ENCODE assay signal across 7 cellular contexts in genomic region chr18:62957885-62958472, GRCh38.
A peak's percentile ranks its signal among the peaks of the same experiment; 100 is the strongest.
DNase-seq lines count a peak whose midpoint lies in the region; ATAC-seq, FAIRE-seq and TF ChIP-seq lines count a peak whose summit lies in the region.

No MANE protein-coding gene starts in this region.

- ATAC-seq in HG02884 (IDR thresholded peaks at IDR 0.05; ENCODE audit: unreplicated experiment) (peak; percentile 52), RWPE2 (ENCODE audit: low read depth) (peak; percentile 51; the same call in 2 of the 3 replicates)

- H3K4me3 Mint-ChIP-seq in type B pancreatic cell: no peak overlapping the region

- H3K36me3 Mint-ChIP-seq in type B pancreatic cell: peaks cover 15% of the 10 kb centered on the region

- no peaks in the 10 kb centered on the region for H3K27me3 ChIP-seq in RWPE2 (ENCODE audit: insufficient read depth, poor library complexity, severe bottlenecking)
- H3K27me3 ChIP-seq in bronchial epithelial cell (ENCODE audit: control insufficient read depth, insufficient read depth, low read length): no peaks in the 10 kb centered on the region
- H3K27me3 ChIP-seq in mesendoderm (ENCODE audit: insufficient read depth, low read length, poor library complexity): no peaks in the 10 kb centered on the region

- H3K18ac ChIP-seq in mesendoderm (ENCODE audit: low read length): no peak overlapping the region

- H3K79me1 ChIP-seq in mesendoderm (ENCODE audit: low read length): peaks cover 2% of the 10 kb centered on the region

- no peaks in the 10 kb centered on the region for H3K9me3 Mint-ChIP-seq in type B pancreatic cell

- no peak overlapping the region for H3K27ac Mint-ChIP-seq in type B pancreatic cell

- TF ChIP-seq CTCF in GM12872 (IDR thresholded peaks at IDR 0.05; ENCODE audit: insufficient read depth, low read depth, low read length) (peak; percentile 55), RWPE2 (IDR thresholded peaks at IDR 0.05; ENCODE audit: poor library complexity, severe bottlenecking) (peak; percentile 77), bronchial epithelial cell (IDR thresholded peaks at IDR 0.05; ENCODE audit: insufficient read depth, low read length, severe bottlenecking) (peak; percentile 41), type B pancreatic cell (conservative IDR thresholded peaks at IDR 0.05) (peak; percentile 67)

- H3K4me1 ChIP-seq in RWPE2 (ENCODE audit: insufficient read depth, poor library complexity, severe bottlenecking): no peaks in the 10 kb centered on the region
- no peaks in the 10 kb centered on the region for H3K4me1 ChIP-seq in mesendoderm (ENCODE audit: control insufficient read depth, low read depth, low read length)

- H3K36me3 ChIP-seq in RWPE2 (ENCODE audit: low read depth) (peaks cover 10% of the 10 kb centered on the region; the same call in 1 of the 2 replicates), bronchial epithelial cell (ENCODE audit: control insufficient read depth, insufficient read depth, low read length) (no peaks in the 10 kb centered on the region), mesendoderm (ENCODE audit: control insufficient read depth, insufficient read depth, low read length) (peaks cover 3% of the 10 kb centered on the region)

- H3K9me3 ChIP-seq in RWPE2 (ENCODE audit: severe bottlenecking): no peaks in the 10 kb centered on the region

- no peak overlapping the region for H3K4me3 ChIP-seq in RWPE2 (ENCODE audit: severe bottlenecking)
- no peak overlapping the region for H3K4me3 ChIP-seq in bronchial epithelial cell (ENCODE audit: low read depth, low read length)
- no peak overlapping the region for H3K4me3 ChIP-seq in mesendoderm (ENCODE audit: low read length)

- H3K27ac ChIP-seq in RWPE2 (ENCODE audit: poor library complexity, severe bottlenecking): no peak overlapping the region
- no peak overlapping the region for H3K27ac ChIP-seq in mesendoderm (ENCODE audit: low read depth, low read length)

- DNase-seq in RWPE2 (ENCODE audit: low spot score): no peak
- DNase-seq in bronchial epithelial cell (ENCODE audit: low read depth): peak; percentile 52
- DNase-seq in mesendoderm: peak; percentile 72
- DNase-seq in type B pancreatic cell (ENCODE audit: extremely low spot score, unreplicated experiment): no peak
- DNase-seq in NK-92 treated with Interleukin-12 subunit alpha and Interleukin-12 subunit beta, amount 100 ng/mL, for 24 hours (lab: John Stamatoyannopoulos, UW): no peak

- no peaks in the 10 kb centered on the region for H3K27me3 Mint-ChIP-seq in type B pancreatic cell

- H3K9ac ChIP-seq in mesendoderm (ENCODE audit: low read length): no peak overlapping the region

- H2BK120ac ChIP-seq in mesendoderm (ENCODE audit: low read depth, low read length): no peak overlapping the region

- H3K4me2 ChIP-seq in mesendoderm (ENCODE audit: low read length): no peak overlapping the region

- no peak overlapping the region for H3K23ac ChIP-seq in mesendoderm (ENCODE audit: low read length)

- no peak overlapping the region for H2BK15ac ChIP-seq in mesendoderm (replicated peaks; ENCODE audit: low read depth)

- H2AK5ac ChIP-seq in mesendoderm (ENCODE audit: low read length): no peak overlapping the region

- H3K79me2 ChIP-seq in mesendoderm (ENCODE audit: control insufficient read depth, insufficient read depth, low read length): no peaks in the 10 kb centered on the region

- H4K5ac ChIP-seq in mesendoderm (ENCODE audit: low read length): no peak overlapping the region

- FAIRE-seq in bronchial epithelial cell (lab: Jason Lieb, UNC): peak; percentile 7

- no peak overlapping the region for H3K4ac ChIP-seq in mesendoderm (ENCODE audit: low read depth, low read length)

- no peak overlapping the region for H3K56ac ChIP-seq in mesendoderm (ENCODE audit: low read length)

- WGBS in mesendoderm (ENCODE audit: extremely low coverage, insufficient coverage, low lambda C conversion rate): 100% methylated on average over 2 of the region's 9 CpGs

- H3K4me1 Mint-ChIP-seq in type B pancreatic cell (ENCODE audit: unreplicated experiment): peaks cover 4% of the 10 kb centered on the region

- no peak overlapping the region for H2BK5ac ChIP-seq in mesendoderm (ENCODE audit: low read length)

- no peak overlapping the region for H4K8ac ChIP-seq in mesendoderm (ENCODE audit: low read depth, low read length)

Comparison
In these comparisons a context has a peak if more than half of its experiments do, and no peak if none do; other contexts are left out.
1. DNase-seq: peak in bronchial epithelial cell (single experiment) and mesendoderm (single experiment); none in RWPE2 (single experiment), type B pancreatic cell (single experiment) and NK-92 treated with Interleukin-12 subunit alpha and Interleukin-12 subunit beta, amount 100 ng/mL, for 24 hours (single experiment).
2. Peak in every context shown above with its lines, with median percentiles within 50 percentile points of each other: CTCF ChIP-seq.